Comparison of ENCODE assay signal across 31 cellular contexts in genomic region chr13:26718146-26718545, GRCh38. TPM values are rescaled to one million over a fixed set of nuclear protein-coding genes. Genes with fewer than 3 reads are reported as not detected.
"Had no signal": no experiment of that assay in that cellular context is flagged by ENCODE, and none has a peak within 500 bp of the region (broad histone marks: within the 10 kb centered on the region; RNA-seq: fewer than 3 reads in every experiment).

No MANE protein-coding gene starts in this region.

- H3K27ac ChIP-seq: ascending aorta, breast epithelium, cardiac muscle cell, colonic mucosa, dorsolateral prefrontal cortex, esophagus muscularis mucosa, foreskin keratinocyte, gastrocnemius medialis, heart left ventricle had no signal

- H3K4me1 Mint-ChIP-seq: activated T-helper 17 cell treated with anti-CD3 and anti-CD28 coated beads, Interleukin-2, amount 50 U/mL, for 72 hours had no signal

- H3K36me3 Mint-ChIP-seq: activated naive CD8-positive, alpha-beta T cell; brain had no signal

- H3K9me3 Mint-ChIP-seq: activated CD8-positive, alpha-beta T cell treated with anti-CD3 and anti-CD28 coated beads for 36 hours; activated T-cell treated with anti-CD3 and anti-CD28 coated beads, Interleukin-2, amount 50 U/mL, for 4 hours; activated T-helper 17 cell treated with anti-CD3 and anti-CD28 coated beads, Interleukin-2, amount 50 U/mL, for 72 hours had no signal

- DNase-seq: activated CD4-positive, alpha-beta T cell treated with anti-CD3 and anti-CD28 coated beads for 4 hours; activated CD4-positive, alpha-beta T cell treated with anti-CD3 and anti-CD28 coated beads, Interleukin-2, amount 50 U/mL, for 1 hour; activated CD4-positive, alpha-beta T cell treated with anti-CD3 and anti-CD28 coated beads, Interleukin-2, amount 50 U/mL, for 48 hours; activated CD4-positive, CD25-positive, alpha-beta regulatory T cell; activated CD4-positive, CD25-positive, alpha-beta regulatory T cell treated with anti-CD3 and anti-CD28 coated beads, Interleukin-2, amount 50 U/mL, for 72 hours; activated CD8-positive, alpha-beta T cell treated with anti-CD3 and anti-CD28 coated beads for 36 hours; activated effector memory CD4-positive, alpha-beta T cell treated with Interleukin-2 at 50 U/mL for 16 hours; activated gamma-delta T cell treated with Interleukin-2 at 50 U/mL for 16 hours; activated naive CD4-positive, alpha-beta T cell treated with anti-CD3 and anti-CD28 coated beads, Interleukin-2, amount 50 U/mL, for 16 hours; activated naive CD4-positive, alpha-beta T cell treated with Interleukin-2 at 50 U/mL for 16 hours; activated T-cell treated with anti-CD3 and anti-CD28 coated beads, Interleukin-2, amount 50 U/mL, for 4 hours; central memory CD4-positive, alpha-beta T cell; cerebellar nuclear complex; colonic mucosa; dorsolateral prefrontal cortex; effector memory CD4-positive, alpha-beta T cell; erythroblast; foreskin keratinocyte; gastrocnemius medialis; glutamatergic neuron; heart left ventricle; T-helper 2 cell had no signal

- H3K9me3 ChIP-seq: ascending aorta, colonic mucosa, esophagus muscularis mucosa, gastrocnemius medialis, heart left ventricle had no signal

- ATAC-seq: activated CD8-positive, alpha-beta T cell treated with anti-CD3 and anti-CD28 coated beads for 36 hours; activated T-cell treated with anti-CD3 and anti-CD28 coated beads, Interleukin-2, amount 50 U/mL, for 4 hours; activated T-helper 17 cell treated with anti-CD3 and anti-CD28 coated beads, Interleukin-2, amount 50 U/mL, for 72 hours; foreskin keratinocyte; gastrocnemius medialis had no signal

- H3K27ac Mint-ChIP-seq: activated CD8-positive, alpha-beta T cell treated with anti-CD3 and anti-CD28 coated beads for 36 hours; activated T-helper 17 cell treated with anti-CD3 and anti-CD28 coated beads, Interleukin-2, amount 50 U/mL, for 72 hours; dendritic cell treated with granulocyte-macrophage colony-stimulating factor and Interleukin-4, amounts not matched to agents 40 ng/mL and 50 ng/mL, for 4 days had no signal

- H3K27me3 ChIP-seq: ascending aorta, cardiac muscle cell, colonic mucosa, foreskin keratinocyte, gastrocnemius medialis had no signal

- H3K4me1 ChIP-seq: ascending aorta, breast epithelium, colonic mucosa, esophagus muscularis mucosa, foreskin keratinocyte, gastrocnemius medialis, heart left ventricle had no signal

- H3K4me3 Mint-ChIP-seq: activated CD8-positive, alpha-beta T cell treated with anti-CD3 and anti-CD28 coated beads for 36 hours; activated naive CD8-positive, alpha-beta T cell; activated T-cell treated with anti-CD3 and anti-CD28 coated beads, Interleukin-2, amount 50 U/mL, for 4 hours; activated T-helper 17 cell treated with anti-CD3 and anti-CD28 coated beads, Interleukin-2, amount 50 U/mL, for 72 hours; brain; dendritic cell treated with granulocyte-macrophage colony-stimulating factor and Interleukin-4, amounts not matched to agents 40 ng/mL and 50 ng/mL, for 4 days had no signal

- H3K27me3 Mint-ChIP-seq: activated CD8-positive, alpha-beta T cell treated with anti-CD3 and anti-CD28 coated beads for 36 hours; activated naive CD8-positive, alpha-beta T cell; activated T-helper 17 cell treated with anti-CD3 and anti-CD28 coated beads, Interleukin-2, amount 50 U/mL, for 72 hours; dendritic cell treated with granulocyte-macrophage colony-stimulating factor and Interleukin-4, amounts not matched to agents 40 ng/mL and 50 ng/mL, for 4 days had no signal

- H3K36me3 ChIP-seq: ascending aorta, breast epithelium, cardiac muscle cell, colonic mucosa, esophagus muscularis mucosa, gastrocnemius medialis, heart left ventricle had no signal

- H3K4me3 ChIP-seq: ascending aorta, breast epithelium, cardiac muscle cell, colonic mucosa, dorsolateral prefrontal cortex, esophagus muscularis mucosa, gastrocnemius medialis, heart left ventricle had no signal

RNA-seq across cellular contexts. Expression of gene GPR12, which starts 42.4 kb away (rescaled TPM):
- total RNA-seq: activated CD8-positive, alpha-beta T cell treated with anti-CD3 and anti-CD28 coated beads for 36 hours; activated T-cell treated with anti-CD3 and anti-CD28 coated beads, Interleukin-2, amount 50 U/mL, for 4 hours; activated T-helper 17 cell treated with anti-CD3 and anti-CD28 coated beads, Interleukin-2, amount 50 U/mL, for 72 hours; ascending aorta; cardiac muscle cell; foreskin keratinocyte; gastrocnemius medialis; T-helper 1 cell treated with Interleukin-12 subunit alpha and Interleukin-12 subunit beta and Interleukin-4 antibody, amounts not matched to agents 30 ng/mL and 1 ng/mL, for 36 hours had no signal
- polyA plus RNA-seq: cardiac muscle cell, foreskin keratinocyte had no signal
